ENCODE assay signal across 29 cellular contexts in genomic region chr21:33875026-33875695, GRCh38.
"Had no signal": no experiment of that assay in that cellular context is flagged by ENCODE, and none has a peak within 500 bp of the region (broad histone marks: within the 10 kb centered on the region; RNA-seq: fewer than 3 reads in every experiment).

No MANE protein-coding gene starts in this region.

- H3K4me1 ChIP-seq: neural progenitor cell, pancreas, psoas muscle, right lobe of liver, sigmoid colon, suprapubic skin, testis, tibial artery, transverse colon, vagina had no signal

- H3K4me3 Mint-ChIP-seq: naive thymus-derived CD4-positive, alpha-beta T cell; natural killer cell; nephron; neural progenitor cell; stimulated activated effector memory CD8-positive, alpha-beta T cell treated with anti-CD3 and anti-CD28 coated beads, Interleukin-12 subunit alpha, Interleukin-12 subunit beta, amount 100 ng/mL, for 72 hours; stimulated activated naive B cell treated with anti-CD40 and anti-IgM and Interleukin-4, amounts not matched to agents 10 μg/mL and 1 μg/mL and 100 μg/mL, for 72 hours; stimulated activated naive CD8-positive, alpha-beta T cell treated with anti-CD3 and anti-CD28 coated beads, Interleukin-15, Interleukin-2, amounts not matched to agents 100 ng/mL and 50 ng/mL, for 24 hours; type B pancreatic cell had no signal

- H3K27ac ChIP-seq: neural progenitor cell, neutrophil, pancreas, psoas muscle, right lobe of liver, sigmoid colon, suprapubic skin, testis, tibial artery, transverse colon, vagina had no signal

- DNase-seq: naive thymus-derived CD4-positive, alpha-beta T cell; natural killer cell; nucleus accumbens; pancreas; right cardiac atrium; right lobe of liver; sigmoid colon; stimulated activated CD4-positive, alpha-beta T cell treated with anti-CD3 and anti-CD28 coated beads, Interleukin-15, amount 100 ng/mL, for 24 hours; stimulated activated CD4-positive, alpha-beta T cell treated with anti-CD3 and anti-CD28 coated beads, Interleukin-2, amount 100 ng/mL, for 24 hours; stimulated activated CD4-positive, alpha-beta T cell treated with anti-CD3 and anti-CD28 coated beads, Interleukin-2, amount 100 ng/mL, for 48 hours; stimulated activated CD4-positive, alpha-beta T cell treated with anti-CD3 and anti-CD28 coated beads, Interleukin-4, amount 100 ng/mL, for 24 hours; stimulated activated naive B cell treated with anti-CD40 and anti-IgM and Interleukin-4, amounts not matched to agents 10 μg/mL and 1 μg/mL and 100 μg/mL, for 72 hours; stimulated activated naive CD4-positive, alpha-beta T cell treated with Interleukin-2 at 50 U/mL for 16 hours; substantia nigra; testis; tibial artery; transverse colon had no signal

- H3K27ac Mint-ChIP-seq: naive thymus-derived CD4-positive, alpha-beta T cell; natural killer cell; nephron; neural progenitor cell; progenitor cell of endocrine pancreas; stimulated activated effector memory CD8-positive, alpha-beta T cell treated with anti-CD3 and anti-CD28 coated beads, Interleukin-12 subunit alpha, Interleukin-12 subunit beta, amount 100 ng/mL, for 72 hours; stimulated activated naive B cell treated with anti-CD40 and anti-IgM and Interleukin-4, amounts not matched to agents 10 μg/mL and 1 μg/mL and 100 μg/mL, for 72 hours; stimulated activated naive CD8-positive, alpha-beta T cell treated with anti-CD3 and anti-CD28 coated beads, Interleukin-15, Interleukin-2, amounts not matched to agents 100 ng/mL and 50 ng/mL, for 24 hours; type B pancreatic cell had no signal

- H3K27me3 Mint-ChIP-seq: progenitor cell of endocrine pancreas; stimulated activated naive CD8-positive, alpha-beta T cell treated with anti-CD3 and anti-CD28 coated beads, Interleukin-15, Interleukin-2, amounts not matched to agents 100 ng/mL and 50 ng/mL, for 24 hours; type B pancreatic cell had no signal

- H3K4me3 ChIP-seq: neural progenitor cell, pancreas, psoas muscle, right lobe of liver, sigmoid colon, smooth muscle cell, suprapubic skin, testis, tibial artery, transverse colon, vagina had no signal

- H2AFZ ChIP-seq: neural progenitor cell had no signal

- ATAC-seq: naive thymus-derived CD4-positive, alpha-beta T cell; natural killer cell; pancreas; psoas muscle; right cardiac atrium; right lobe of liver; stimulated activated effector memory CD8-positive, alpha-beta T cell treated with anti-CD3 and anti-CD28 coated beads, Interleukin-12 subunit alpha, Interleukin-12 subunit beta, amount 100 ng/mL, for 72 hours; stimulated activated naive B cell treated with anti-CD40 and anti-IgM and Interleukin-4, amounts not matched to agents 10 μg/mL and 1 μg/mL and 100 μg/mL, for 72 hours had no signal

- H3K4me2 ChIP-seq: neural progenitor cell, smooth muscle cell had no signal

- H3K27me3 ChIP-seq: neural progenitor cell, neutrophil, pancreas, right lobe of liver, sigmoid colon, suprapubic skin, testis, tibial artery, transverse colon, vagina had no signal

- FAIRE-seq: pancreas, urothelium cell line had no signal

- H3K9ac ChIP-seq: neural progenitor cell had no signal

- H3K36me3 ChIP-seq: neural progenitor cell, neutrophil, pancreas, right lobe of liver, sigmoid colon, suprapubic skin, tibial artery, transverse colon, vagina had no signal

- H3K9me3 ChIP-seq: neutrophil, pancreas, psoas muscle, right lobe of liver, sigmoid colon, suprapubic skin, testis, tibial artery, transverse colon, vagina had no signal

- H3K9me3 Mint-ChIP-seq: naive thymus-derived CD4-positive, alpha-beta T cell; natural killer cell; nephron; neural progenitor cell; stimulated activated effector memory CD8-positive, alpha-beta T cell treated with anti-CD3 and anti-CD28 coated beads, Interleukin-12 subunit alpha, Interleukin-12 subunit beta, amount 100 ng/mL, for 72 hours; stimulated activated naive B cell treated with anti-CD40 and anti-IgM and Interleukin-4, amounts not matched to agents 10 μg/mL and 1 μg/mL and 100 μg/mL, for 72 hours; stimulated activated naive CD8-positive, alpha-beta T cell treated with anti-CD3 and anti-CD28 coated beads, Interleukin-15, Interleukin-2, amounts not matched to agents 100 ng/mL and 50 ng/mL, for 24 hours; type B pancreatic cell had no signal

- H3K4me1 Mint-ChIP-seq: naive thymus-derived CD4-positive, alpha-beta T cell; natural killer cell; nephron; neural progenitor cell; stimulated activated effector memory CD8-positive, alpha-beta T cell treated with anti-CD3 and anti-CD28 coated beads, Interleukin-12 subunit alpha, Interleukin-12 subunit beta, amount 100 ng/mL, for 72 hours; stimulated activated naive B cell treated with anti-CD40 and anti-IgM and Interleukin-4, amounts not matched to agents 10 μg/mL and 1 μg/mL and 100 μg/mL, for 72 hours had no signal
